In the genomic region with DNA sequence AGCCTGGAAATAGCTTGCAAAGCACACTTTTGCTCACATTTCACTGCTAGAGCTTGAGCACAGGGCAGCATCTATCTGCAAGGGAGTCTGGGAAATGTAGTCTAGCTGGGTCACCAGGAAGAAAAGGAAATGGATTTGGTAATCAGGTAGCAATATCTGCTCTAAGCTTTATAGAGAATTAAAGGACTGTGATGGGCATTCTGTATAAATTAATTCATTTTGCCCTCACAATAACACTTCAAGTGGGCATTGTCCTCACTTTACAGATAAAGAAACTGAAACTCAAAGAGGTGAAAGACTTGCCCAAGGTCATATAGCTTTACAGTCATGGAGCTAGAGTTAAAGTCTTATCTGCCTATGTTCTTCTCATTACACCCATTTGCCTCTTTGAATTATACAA, we compare ENCODE assay signal across 19 cellular contexts. TPM values are rescaled to one million over a fixed set of nuclear protein-coding genes. Genes with fewer than 3 reads are reported as not detected.
DNase-seq lines count a peak whose midpoint lies in the region; ATAC-seq, FAIRE-seq and TF ChIP-seq lines count a peak whose summit lies in the region.
"Had no signal": no experiment of that assay in that cellular context is flagged by ENCODE, and none has a peak within 500 bp of the region (broad histone marks: within the 10 kb centered on the region; RNA-seq: fewer than 3 reads in every experiment).

No MANE protein-coding gene starts in this region.

- H3K4me2 ChIP-seq in MM.1S (ENCODE audit: low read depth, low read length), result no peak overlapping the region

- H3K4me1 ChIP-seq in MM.1S (ENCODE audit: low read length) (peaks cover 5% of the 10 kb centered on the region; the same call in 1 of the 2 replicates), small intestine (ENCODE audit: control insufficient read depth in 2 of 2, insufficient read depth in 1 of 2, low read depth in 1 of 2, low read length in 1 of 2) (no peaks in the 10 kb centered on the region)
- H3K4me1 ChIP-seq: parathyroid adenoma had no signal

- H3K36me3 Mint-ChIP-seq in activated CD8-positive, alpha-beta memory T cell treated with anti-CD3 and anti-CD28 coated beads, Interleukin-2, amount 10 ng/mL, durations not matched to agents 7 days and 5 days, result peaks cover 1% of the 10 kb centered on the region
- no peaks in the 10 kb centered on the region for H3K36me3 Mint-ChIP-seq in activated B cell treated with CpG ODN at 0.5 μM for 24 hours (ENCODE audit: low read depth)
- H3K36me3 Mint-ChIP-seq: activated CD4-positive, alpha-beta memory T cell treated with anti-CD3 and anti-CD28 coated beads for 36 hours; immature natural killer cell; naive B cell had no signal

- peaks cover 22% of the 10 kb centered on the region for H3K4me1 Mint-ChIP-seq in activated CD8-positive, alpha-beta memory T cell treated with anti-CD3 and anti-CD28 coated beads, Interleukin-2, amount 10 ng/mL, durations not matched to agents 7 days and 5 days
- peaks cover 17% of the 10 kb centered on the region for H3K4me1 Mint-ChIP-seq in activated B cell treated with CpG ODN at 0.5 μM for 24 hours

- no peaks in the 10 kb centered on the region for H3K27me3 ChIP-seq in MM.1S (replicated peaks; ENCODE audit: insufficient read depth, low read length)
- no peaks in the 10 kb centered on the region for H3K27me3 ChIP-seq in small intestine (ENCODE audit: control insufficient read depth in 2 of 2, insufficient read depth in 2 of 2, low read length in 2 of 2)

- H3K4me3 Mint-ChIP-seq in activated CD8-positive, alpha-beta memory T cell treated with anti-CD3 and anti-CD28 coated beads, Interleukin-2, amount 10 ng/mL, durations not matched to agents 7 days and 5 days, result no peak overlapping the region
- no peak overlapping the region for H3K4me3 Mint-ChIP-seq in activated B cell treated with CpG ODN at 0.5 μM for 24 hours
- H3K4me3 Mint-ChIP-seq: activated CD4-positive, alpha-beta memory T cell treated with anti-CD3 and anti-CD28 coated beads for 36 hours; immature natural killer cell; naive B cell had no signal

- no peaks in the 10 kb centered on the region for H3K9me2 ChIP-seq in MM.1S (replicated peaks; ENCODE audit: insufficient read depth, low read length)

- TF ChIP-seq CTCF in MM.1S (IDR thresholded peaks at IDR 0.05; ENCODE audit: low read length) (no peak), activated B cell treated with CpG ODN at 0.5 μM for 24 hours (IDR thresholded peaks at IDR 0.05) (no peak)

- DNase-seq in activated CD8-positive, alpha-beta memory T cell treated with anti-CD3 and anti-CD28 coated beads, Interleukin-2, amount 10 ng/mL, durations not matched to agents 7 days and 5 days, result no peak
- DNase-seq in activated CD8-positive, alpha-beta memory T cell treated with anti-CD3 and anti-CD28 coated beads for 24 hours, result no peak
- peak; percentile 29 for DNase-seq in MM.1S
- DNase-seq in activated B cell treated with CpG ODN at 0.5 μM for 24 hours, result no peak
- peak; percentile 35 for DNase-seq in small intestine
- no peak for DNase-seq in hepatic stellate cell (ENCODE audit: low spot score)
- DNase-seq: activated CD4-positive, alpha-beta memory T cell treated with anti-CD3 and anti-CD28 coated beads for 36 hours; glutamatergic neuron; immature natural killer cell; naive B cell; NCI-H1694; stimulated activated CD4-positive, alpha-beta T cell treated with anti-CD3 and anti-CD28 coated beads, Interleukin-2, amount 100 ng/mL, for 48 hours; SW 1271 had no signal

- H3K9me3 Mint-ChIP-seq in activated CD8-positive, alpha-beta memory T cell treated with anti-CD3 and anti-CD28 coated beads, Interleukin-2, amount 10 ng/mL, durations not matched to agents 7 days and 5 days (ENCODE audit: low read depth), result no peaks in the 10 kb centered on the region
- no peaks in the 10 kb centered on the region for H3K9me3 Mint-ChIP-seq in activated B cell treated with CpG ODN at 0.5 μM for 24 hours
- H3K9me3 Mint-ChIP-seq: activated CD4-positive, alpha-beta memory T cell treated with anti-CD3 and anti-CD28 coated beads for 36 hours; immature natural killer cell; naive B cell had no signal

- no peaks in the 10 kb centered on the region for H3K9me3 ChIP-seq in MM.1S (replicated peaks; ENCODE audit: insufficient read depth, low read length)
- H3K9me3 ChIP-seq in small intestine (ENCODE audit: control insufficient read depth, low read depth), result no peaks in the 10 kb centered on the region

- intact Hi-C loops in activated B cell treated with CpG ODN at 0.5 μM for 24 hours (cut with micrococcal nuclease), result no loop called here

- H3K27me3 Mint-ChIP-seq in activated CD8-positive, alpha-beta memory T cell treated with anti-CD3 and anti-CD28 coated beads, Interleukin-2, amount 10 ng/mL, durations not matched to agents 7 days and 5 days, result no peaks in the 10 kb centered on the region
- H3K27me3 Mint-ChIP-seq in activated B cell treated with CpG ODN at 0.5 μM for 24 hours, result no peaks in the 10 kb centered on the region
- H3K27me3 Mint-ChIP-seq: activated CD4-positive, alpha-beta memory T cell treated with anti-CD3 and anti-CD28 coated beads for 36 hours; naive B cell had no signal

- ATAC-seq in activated CD8-positive, alpha-beta memory T cell treated with anti-CD3 and anti-CD28 coated beads, Interleukin-2, amount 10 ng/mL, durations not matched to agents 7 days and 5 days, result no peak
- ATAC-seq in activated B cell treated with CpG ODN at 0.5 μM for 24 hours (ENCODE audit: low read depth) (no peak), HG02870 (IDR thresholded peaks at IDR 0.05; ENCODE audit: unreplicated experiment) (no peak), GM18517 (IDR thresholded peaks at IDR 0.05; ENCODE audit: unreplicated experiment) (no peak)

- H3K36me3 ChIP-seq in MM.1S (replicated peaks; ENCODE audit: insufficient read depth, low read length) (no peaks in the 10 kb centered on the region), small intestine (ENCODE audit: control insufficient read depth in 2 of 2, insufficient read depth in 2 of 2, low read length in 2 of 2) (no peaks in the 10 kb centered on the region)

- H4K20me1 ChIP-seq in MM.1S (ENCODE audit: insufficient read depth, low read length), result no peaks in the 10 kb centered on the region

- POLR2A ChIA-PET in activated B cell treated with CpG ODN at 0.5 μM for 24 hours (lab: Charles Lee), result interaction anchor here (0.6 to 1.3 kb wide), 4 partner anchors 13 to 312 kb away, joined by 4 to 8 read pairs (median 5); no protein-coding TSS in a partner anchor

- H3K9ac ChIP-seq in MM.1S (ENCODE audit: low read length), result no peak overlapping the region
- H3K9ac ChIP-seq: parathyroid adenoma had no signal

- H3K27ac Mint-ChIP-seq in activated CD8-positive, alpha-beta memory T cell treated with anti-CD3 and anti-CD28 coated beads, Interleukin-2, amount 10 ng/mL, durations not matched to agents 7 days and 5 days, result peak overlapping the region; percentile 62
- peak overlapping the region; percentile 16 for H3K27ac Mint-ChIP-seq in activated B cell treated with CpG ODN at 0.5 μM for 24 hours
- H3K27ac Mint-ChIP-seq: activated CD4-positive, alpha-beta memory T cell treated with anti-CD3 and anti-CD28 coated beads for 36 hours had no signal

- no peak overlapping the region for H3K4me3 ChIP-seq in MM.1S (ENCODE audit: low read length)
- no peak overlapping the region for H3K4me3 ChIP-seq in small intestine (ENCODE audit: low read depth in 1 of 2, low read length in 2 of 2)
- H3K4me3 ChIP-seq: lung had no signal

- no peaks in the 10 kb centered on the region for H3K79me2 ChIP-seq in MM.1S (ENCODE audit: low read length)
- H3K79me2 ChIP-seq: parathyroid adenoma had no signal

- FAIRE-seq in small intestine (lab: Jason Lieb, UNC), result no peak
- FAIRE-seq: G401.6, H54 had no signal

- no peak overlapping the region for H3K27ac ChIP-seq in MM.1S (ENCODE audit: low read length)
- H3K27ac ChIP-seq in small intestine (ENCODE audit: low read depth in 1 of 2, low read length in 1 of 2), result no peak overlapping the region
- H3K27ac ChIP-seq: parathyroid adenoma had no signal

- H2AFZ ChIP-seq in MM.1S (ENCODE audit: low read length), result no peak overlapping the region
- H2AFZ ChIP-seq: parathyroid adenoma had no signal

- H3F3A ChIP-seq in MM.1S (ENCODE audit: insufficient read depth, low read length), result no peaks in the 10 kb centered on the region

- CTCF ChIA-PET in activated CD8-positive, alpha-beta memory T cell treated with anti-CD3 and anti-CD28 coated beads, Interleukin-2, amount 10 ng/mL, durations not matched to agents 7 days and 5 days (lab: Charles Lee), result interaction anchor here (0.6 to 3.8 kb wide), 12 partner anchors 10 to 154 kb away, joined by 3 to 15 read pairs (median 4); no protein-coding TSS in a partner anchor
- CTCF ChIA-PET in activated B cell treated with CpG ODN at 0.5 μM for 24 hours (lab: Charles Lee), result interaction anchor here (0.8 to 1.0 kb wide), 2 partner anchors 63 to 153 kb away, joined by 3 to 6 read pairs; no protein-coding TSS in a partner anchor

RNA-seq across cellular contexts. Expression of a gene that starts 25.0 kb away (rescaled TPM):
- total RNA-seq in activated CD8-positive, alpha-beta memory T cell treated with anti-CD3 and anti-CD28 coated beads, Interleukin-2, amount 10 ng/mL, durations not matched to agents 7 days and 5 days, result 10 to 100 TPM; 74.3 to 80.5 TPM
- 18.8 and 19.2 TPM in 2 replicates for total RNA-seq in activated B cell treated with CpG ODN at 0.5 μM for 24 hours
- polyA plus RNA-seq in small intestine, result 1 to 10 TPM; 4.9 to 7.6 (median 6.9) TPM

Comparison
In these comparisons a context has a peak if more than half of its experiments do, and no peak if none do; other contexts are left out.
1. DNase-seq: peak in MM.1S (single experiment) and small intestine (single experiment); none in activated CD8-positive, alpha-beta memory T cell treated with anti-CD3 and anti-CD28 coated beads, Interleukin-2, amount 10 ng/mL, durations not matched to agents 7 days and 5 days (single experiment), activated CD8-positive, alpha-beta memory T cell treated with anti-CD3 and anti-CD28 coated beads for 24 hours (single experiment), activated B cell treated with CpG ODN at 0.5 μM for 24 hours (single experiment) and hepatic stellate cell (single experiment).